Comparison of ENCODE assay signal across 12 cellular contexts in the genomic region with DNA sequence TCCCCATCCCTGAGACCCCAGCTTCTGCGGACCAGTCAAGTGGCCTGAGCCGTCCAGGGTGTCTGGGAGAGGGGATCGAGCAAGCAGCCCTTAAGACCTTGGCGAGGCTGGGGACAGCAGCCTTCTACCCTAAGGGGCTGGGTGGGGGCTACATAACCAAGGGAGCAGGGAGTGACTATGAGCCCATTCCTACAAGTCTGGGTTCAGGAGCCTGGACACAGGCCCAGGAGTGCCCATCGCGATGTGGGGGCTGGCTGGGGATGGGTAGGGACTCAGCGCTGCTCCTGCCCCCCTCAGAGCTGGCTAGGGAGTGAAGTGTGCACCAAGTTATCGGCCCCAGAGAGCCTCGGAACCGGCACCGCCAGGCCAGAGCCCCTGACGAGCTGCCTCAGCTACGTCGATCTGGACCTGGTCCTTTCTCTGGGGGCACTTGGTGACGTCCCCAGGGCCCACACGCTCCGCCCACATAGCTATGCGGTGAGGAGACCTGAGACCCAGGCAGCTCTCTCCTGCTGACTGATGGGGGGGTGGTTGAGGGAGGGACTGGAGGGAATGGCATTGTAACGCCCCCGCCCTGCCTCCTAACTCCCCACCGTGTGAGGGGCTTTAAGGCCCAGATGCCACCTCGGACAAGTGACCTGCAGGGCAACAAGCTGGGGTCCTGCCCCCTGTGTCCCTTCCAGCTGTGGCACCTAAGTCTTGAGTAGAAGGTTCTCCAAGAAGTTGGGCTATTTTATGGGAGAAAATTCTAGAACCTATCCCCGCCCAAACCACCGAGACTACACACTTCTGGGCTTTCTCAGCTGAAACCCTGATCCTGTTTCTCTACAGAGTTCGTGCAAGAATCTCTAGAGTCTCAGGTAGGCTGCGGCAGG. TPM values are rescaled to one million over a fixed set of nuclear protein-coding genes. Genes with fewer than 3 reads are reported as not detected.
DNase-seq lines count a peak whose midpoint lies in the region; ATAC-seq lines count a peak whose summit lies in the region.
"Had no signal": no experiment of that assay in that cellular context is flagged by ENCODE, and none has a peak within 500 bp of the region (broad histone marks: within the 10 kb centered on the region; RNA-seq: fewer than 3 reads in every experiment).

No MANE protein-coding gene starts in this region.

- DNase-seq in activated naive CD4-positive, alpha-beta T cell treated with anti-CD3 and anti-CD28 coated beads, Interleukin-2, amount 50 U/mL, for 72 hours (ENCODE audit: low spot score in 2 of 2) = no peak
- no peak for DNase-seq in activated naive CD4-positive, alpha-beta T cell (lab: John Stamatoyannopoulos, UW)
- DNase-seq in T-helper 17 cell (no peak), iPS-NIHi11 (ENCODE audit: low spot score) (peak; percentile 44), NK-92 (lab: John Stamatoyannopoulos, UW; ENCODE audit: unreplicated experiment) (no peak), AML-193 (lab: John Stamatoyannopoulos, UW) (no peak)
- DNase-seq: NCI-H1105, NCI-H774 had no signal

- H3K27ac Mint-ChIP-seq in activated naive CD4-positive, alpha-beta T cell treated with anti-CD3 and anti-CD28 coated beads, Interleukin-2, amount 50 U/mL, for 72 hours = peak overlapping the region; percentile 50 to 59
- peak overlapping the region; percentile 34 for H3K27ac Mint-ChIP-seq in T-helper 17 cell

- 96% methylated on average over 26 of the region's 26 CpGs for WGBS in thymus

- no peaks in the 10 kb centered on the region for H3K9me3 Mint-ChIP-seq in activated naive CD4-positive, alpha-beta T cell treated with anti-CD3 and anti-CD28 coated beads, Interleukin-2, amount 50 U/mL, for 72 hours

- H3K27me3 Mint-ChIP-seq in T-helper 17 cell = no peaks in the 10 kb centered on the region

- H3K36me3 ChIP-seq in thymus (ENCODE audit: control insufficient read depth, insufficient read depth) = peaks cover 40% of the 10 kb centered on the region

- H3K4me1 ChIP-seq in thymus (ENCODE audit: control insufficient read depth, insufficient read depth, low read length) = peaks cover 10% of the 10 kb centered on the region

- no peaks in the 10 kb centered on the region for H3K36me3 Mint-ChIP-seq in activated naive CD4-positive, alpha-beta T cell treated with anti-CD3 and anti-CD28 coated beads, Interleukin-2, amount 50 U/mL, for 72 hours
- peaks cover 2% of the 10 kb centered on the region for H3K36me3 Mint-ChIP-seq in T-helper 17 cell (ENCODE audit: low read depth)

- no peaks in the 10 kb centered on the region for H3K27me3 ChIP-seq in thymus (ENCODE audit: control insufficient read depth, insufficient read depth)

- peaks cover 28% of the 10 kb centered on the region for H3K4me1 Mint-ChIP-seq in T-helper 17 cell

- H3K9me3 ChIP-seq in T-helper 17 cell (ENCODE audit: control insufficient read depth, low read length, poor library complexity, severe bottlenecking) = no peaks in the 10 kb centered on the region
- H3K9me3 ChIP-seq in thymus (ENCODE audit: control insufficient read depth) = no peaks in the 10 kb centered on the region
- H3K9me3 ChIP-seq: neutrophil had no signal

- no peak overlapping the region for H3K4me3 ChIP-seq in thymus (ENCODE audit: low read length)

- H3K4me3 Mint-ChIP-seq in T-helper 17 cell = peak overlapping the region; percentile 19

- ATAC-seq in activated naive CD4-positive, alpha-beta T cell treated with anti-CD3 and anti-CD28 coated beads, Interleukin-2, amount 50 U/mL, for 72 hours = peak in 1 of 2 donors; percentile 5
- ATAC-seq in T-helper 17 cell (no peak), HG02938 (IDR thresholded peaks at IDR 0.05; ENCODE audit: unreplicated experiment) (no peak)

- H3K27ac ChIP-seq in thymus (ENCODE audit: low read depth) = peak overlapping the region; percentile 56
- H3K27ac ChIP-seq: neutrophil had no signal

RNA-seq across cellular contexts. Expression of a gene that starts 2.5 kb away (rescaled TPM):
- total RNA-seq in activated naive CD4-positive, alpha-beta T cell treated with anti-CD3 and anti-CD28 coated beads, Interleukin-2, amount 50 U/mL, for 72 hours = 10 to 100 TPM; 10.6 to 26.0 TPM
- 10 to 100 TPM; 33.1 to 43.1 TPM for total RNA-seq in T-helper 17 cell
- polyA plus RNA-seq in thymus = 183 TPM
- total RNA-seq: cerebellum had no signal

RNA-seq across cellular contexts. Expression of a gene that starts 14.7 kb away (rescaled TPM):
- 100 to 1,000 TPM in 1 of 2 donors, 10 to 100 TPM in 1; 76.2 to 178 TPM for total RNA-seq in activated naive CD4-positive, alpha-beta T cell treated with anti-CD3 and anti-CD28 coated beads, Interleukin-2, amount 50 U/mL, for 72 hours
- 100 to 1,000 TPM; 284 to 305 TPM for total RNA-seq in T-helper 17 cell
- 423 TPM for polyA plus RNA-seq in thymus

RNA-seq across cellular contexts. Expression of a gene that starts 14.9 kb away (rescaled TPM):
- 1 to 10 TPM; 1.9 to 4.0 TPM for total RNA-seq in activated naive CD4-positive, alpha-beta T cell treated with anti-CD3 and anti-CD28 coated beads, Interleukin-2, amount 50 U/mL, for 72 hours
- total RNA-seq in T-helper 17 cell = under 1 TPM; 0.31 to 0.70 TPM
- 1.3 TPM for polyA plus RNA-seq in thymus

RNA-seq across cellular contexts. Expression of a gene that starts 31.0 kb away (rescaled TPM):
- 10 to 100 TPM; 14.8 to 19.6 TPM for total RNA-seq in activated naive CD4-positive, alpha-beta T cell treated with anti-CD3 and anti-CD28 coated beads, Interleukin-2, amount 50 U/mL, for 72 hours
- total RNA-seq in T-helper 17 cell = 10 to 100 TPM; 12.6 to 14.7 TPM
- 25.3 TPM for polyA plus RNA-seq in thymus

RNA-seq across cellular contexts. Expression of a gene that starts 32.2 kb away (rescaled TPM):
- total RNA-seq in activated naive CD4-positive, alpha-beta T cell treated with anti-CD3 and anti-CD28 coated beads, Interleukin-2, amount 50 U/mL, for 72 hours = 10 to 100 TPM; 47.3 to 59.9 TPM
- total RNA-seq in T-helper 17 cell = 10 to 100 TPM; 33.1 to 45.9 TPM
- 15.4 TPM for polyA plus RNA-seq in thymus
